Comparison of ENCODE assay signal across 1 cellular context in genomic region chr3:48926425-48927392, GRCh38.
TF ChIP-seq lines count a peak whose summit lies in the region.

No MANE protein-coding gene starts in this region.

TF ChIP-seq in SK-N-SH, 30 proteins besides CTCF, POLR2A, EP300 and RAD21 (continued from another document):
- TF ChIP-seq REST (IDR thresholded peaks at IDR 0.05; ENCODE audit: low read depth, low read length) = no peak
- no peak for TF ChIP-seq NFIC (IDR thresholded peaks at IDR 0.05; ENCODE audit: borderline replicate concordance)
- no peak for TF ChIP-seq FOXJ3 (CRISPR knock-in tag; IDR thresholded peaks at IDR 0.05)
- no peak for TF ChIP-seq EZH2phosphoT487 (IDR thresholded peaks at IDR 0.05; ENCODE audit: borderline replicate concordance, low read depth)
- TF ChIP-seq PBX3 (IDR thresholded peaks at IDR 0.05) = peak; percentile 33; the same call in 1 of the 2 replicates
- no peak for TF ChIP-seq RCOR1 (IDR thresholded peaks at IDR 0.05; ENCODE audit: low read length)
- 0 out of 2 replicates have a peak, but pooled peaks have one; percentile 16 for TF ChIP-seq MXI1 (IDR thresholded peaks at IDR 0.05; ENCODE audit: low read depth, low read length)
- no peak for TF ChIP-seq POLR2AphosphoS5 (IDR thresholded peaks at IDR 0.05; ENCODE audit: low read depth, low read length)
- TF ChIP-seq TAF1 (IDR thresholded peaks at IDR 0.05; ENCODE audit: borderline replicate concordance, low read depth, low read length) = no peak
- TF ChIP-seq TCF12 (IDR thresholded peaks at IDR 0.05) = peak; percentile 56; the same call in 1 of the 2 replicates
- TF ChIP-seq TEAD4 (IDR thresholded peaks at IDR 0.05; ENCODE audit: borderline replicate concordance, insufficient read depth) = no peak
- TF ChIP-seq GATA2 (CRISPR knock-in tag; IDR thresholded peaks at IDR 0.05) = no peak
- no peak for TF ChIP-seq MEF2A (IDR thresholded peaks at IDR 0.05; ENCODE audit: borderline replicate concordance, low read depth)
